Comparison of ENCODE assay signal across 13 cellular contexts in genomic region chr22:22062306-22062793, GRCh38.
DNase-seq lines count a peak whose midpoint lies in the region; ATAC-seq, FAIRE-seq and TF ChIP-seq lines count a peak whose summit lies in the region.
"Had no signal": no experiment of that assay in that cellular context is flagged by ENCODE, and none has a peak within 500 bp of the region (broad histone marks: within the 10 kb centered on the region; RNA-seq: fewer than 3 reads in every experiment).

No MANE protein-coding gene starts in this region.

- H3K27ac Mint-ChIP-seq in Caco-2 (ENCODE audit: unreplicated experiment) = peak overlapping the region; percentile 80
- H3K27ac Mint-ChIP-seq: CD4-positive, CD25-positive, alpha-beta regulatory T cell had no signal

- TF ChIP-seq CTCF in Caco-2 (IDR thresholded peaks at IDR 0.05; ENCODE audit: insufficient read depth in 1 of 2, low read depth in 1 of 2, low read length in 1 of 2, severe bottlenecking in 1 of 2, unreplicated experiment in 1 of 2) (no peak), uterus (IDR thresholded peaks at IDR 0.05) (no peak), ovary (IDR thresholded peaks at IDR 0.05) (no peak)

- H3K9me2 ChIP-seq in Karpas-422 (replicated peaks; ENCODE audit: insufficient read depth, low read length) = no peaks in the 10 kb centered on the region

- H3K4me3 Mint-ChIP-seq in Caco-2 (ENCODE audit: unreplicated experiment) = no peak overlapping the region
- H3K4me3 Mint-ChIP-seq: CD4-positive, CD25-positive, alpha-beta regulatory T cell had no signal

- TF ChIP-seq EP300 in ovary (IDR thresholded peaks at IDR 0.05) = no peak

- intact Hi-C loops in Caco-2 (cut with micrococcal nuclease; ENCODE audit: unreplicated experiment) (no loop called here), uterus (cut with DNase I; ENCODE audit: low total_unique reads) (no loop called here), ovary (cut with DNase I) (loop anchor here in 1 of 4 donors (10.0 kb wide), 1 partner anchor 348 kb away; no protein-coding TSS in a partner anchor)

- H3K4me2 ChIP-seq in Karpas-422 (ENCODE audit: low read depth, low read length, poor library complexity, severe bottlenecking) = no peak overlapping the region

- no peaks in the 10 kb centered on the region for H3K79me2 ChIP-seq in Karpas-422 (ENCODE audit: low read length)

- peak overlapping the region; percentile 95; the same call in 1 of the 2 replicates for H3K27ac ChIP-seq in Karpas-422 (ENCODE audit: low read length)
- peak overlapping the region; percentile 32 to 45 for H3K27ac ChIP-seq in uterus
- no peak overlapping the region for H3K27ac ChIP-seq in ovary

- H3K27me3 ChIP-seq in Caco-2 (replicated peaks; ENCODE audit: control insufficient read depth, insufficient read depth, low read length) = no peaks in the 10 kb centered on the region
- no peaks in the 10 kb centered on the region for H3K27me3 ChIP-seq in Karpas-422 (ENCODE audit: low read length)
- H3K27me3 ChIP-seq in uterus = no peaks in the 10 kb centered on the region
- no peaks in the 10 kb centered on the region for H3K27me3 ChIP-seq in ovary

- DNase-seq in Caco-2 (no peak), Karpas-422 (no peak), uterus (no peak), ovary (no peak)
- DNase-seq: CD4-positive, CD25-positive, alpha-beta regulatory T cell; DMS79; KBM-7 had no signal

- H3K36me3 Mint-ChIP-seq in Caco-2 (ENCODE audit: insufficient read depth, unreplicated experiment) = no peaks in the 10 kb centered on the region
- H3K36me3 Mint-ChIP-seq: CD4-positive, CD25-positive, alpha-beta regulatory T cell had no signal

- no peak overlapping the region for H3K9ac ChIP-seq in Karpas-422 (ENCODE audit: low read length)

- FAIRE-seq in endometrium (lab: Jason Lieb, UNC) = peak; percentile 72
- FAIRE-seq: GM12891, H1 had no signal

- TF ChIP-seq POLR2A in uterus (IDR thresholded peaks at IDR 0.05) (no peak), ovary (IDR thresholded peaks at IDR 0.05) (no peak)

- ATAC-seq in GM21515 (IDR thresholded peaks at IDR 0.05; ENCODE audit: unreplicated experiment) = no peak
- ATAC-seq in HG03175 (IDR thresholded peaks at IDR 0.05; ENCODE audit: unreplicated experiment) = no peak

- 73 to 87% (median 81%) methylated on average over 2 of the region's 2 CpGs for WGBS in ovary, 3 donors

- POLR2A ChIA-PET in Caco-2 (lab: Charles Lee) = no interaction called here

- H2AFZ ChIP-seq in Karpas-422 (ENCODE audit: low read length) = no peak overlapping the region

- CTCF ChIA-PET in Caco-2 (lab: Charles Lee) = interaction anchor here (2.1 kb wide), 1 partner anchor 90 kb away, joined by 11 read pairs; no protein-coding TSS in a partner anchor

- H3K4me1 ChIP-seq in Caco-2 = peaks cover 40% of the 10 kb centered on the region
- peaks cover 50% of the 10 kb centered on the region for H3K4me1 ChIP-seq in Karpas-422 (ENCODE audit: low read length)
- no peaks in the 10 kb centered on the region for H3K4me1 ChIP-seq in uterus
- no peaks in the 10 kb centered on the region for H3K4me1 ChIP-seq in ovary (ENCODE audit: insufficient read depth)

- no peaks in the 10 kb centered on the region for H4K20me1 ChIP-seq in Karpas-422 (ENCODE audit: insufficient read depth, low read depth, low read length)

- H3K27me3 Mint-ChIP-seq in Caco-2 (ENCODE audit: insufficient read depth, unreplicated experiment) = no peaks in the 10 kb centered on the region

- H3K4me3 ChIP-seq in Caco-2 (ENCODE audit: low read depth, low read length) = no peak overlapping the region
- H3K4me3 ChIP-seq in Karpas-422 (ENCODE audit: low read length) = no peak overlapping the region
- H3K4me3 ChIP-seq in uterus = no peak overlapping the region
- H3K4me3 ChIP-seq in ovary = no peak overlapping the region
- H3K4me3 ChIP-seq: HAP-1 had no signal

- H3K4me1 Mint-ChIP-seq in Caco-2 (ENCODE audit: low read depth, unreplicated experiment) = peaks cover 17% of the 10 kb centered on the region
- H3K4me1 Mint-ChIP-seq: CD4-positive, CD25-positive, alpha-beta regulatory T cell had no signal

- H3K9me3 Mint-ChIP-seq in Caco-2 (ENCODE audit: unreplicated experiment) = no peaks in the 10 kb centered on the region
- H3K9me3 Mint-ChIP-seq: CD4-positive, CD25-positive, alpha-beta regulatory T cell had no signal

- H3K36me3 ChIP-seq in Caco-2 (ENCODE audit: control insufficient read depth, insufficient read depth, low read length) = no peaks in the 10 kb centered on the region
- no peaks in the 10 kb centered on the region for H3K36me3 ChIP-seq in Karpas-422 (ENCODE audit: insufficient read depth, low read length)
- no peaks in the 10 kb centered on the region for H3K36me3 ChIP-seq in uterus
- H3K36me3 ChIP-seq in ovary = no peaks in the 10 kb centered on the region
- H3K36me3 ChIP-seq: HAP-1 had no signal

- BruUV-seq in Caco-2 (replicated peaks; lab: Mats Ljungman, UMichigan) = no TSS peak

- H3K9me3 ChIP-seq in Caco-2 (no peaks in the 10 kb centered on the region), Karpas-422 (ENCODE audit: low read length) (no peaks in the 10 kb centered on the region), uterus (no peaks in the 10 kb centered on the region), ovary (no peaks in the 10 kb centered on the region)
- H3K9me3 ChIP-seq: HAP-1 had no signal

Comparison
In these comparisons a context has a peak if more than half of its experiments do, and no peak if none do; other contexts are left out.
1. H3K27ac ChIP-seq: peak in Karpas-422 (single experiment) and uterus (2 of 2); none in ovary (0 of 2).